ENCODE assay signal across 8 cellular contexts in the genomic region with DNA sequence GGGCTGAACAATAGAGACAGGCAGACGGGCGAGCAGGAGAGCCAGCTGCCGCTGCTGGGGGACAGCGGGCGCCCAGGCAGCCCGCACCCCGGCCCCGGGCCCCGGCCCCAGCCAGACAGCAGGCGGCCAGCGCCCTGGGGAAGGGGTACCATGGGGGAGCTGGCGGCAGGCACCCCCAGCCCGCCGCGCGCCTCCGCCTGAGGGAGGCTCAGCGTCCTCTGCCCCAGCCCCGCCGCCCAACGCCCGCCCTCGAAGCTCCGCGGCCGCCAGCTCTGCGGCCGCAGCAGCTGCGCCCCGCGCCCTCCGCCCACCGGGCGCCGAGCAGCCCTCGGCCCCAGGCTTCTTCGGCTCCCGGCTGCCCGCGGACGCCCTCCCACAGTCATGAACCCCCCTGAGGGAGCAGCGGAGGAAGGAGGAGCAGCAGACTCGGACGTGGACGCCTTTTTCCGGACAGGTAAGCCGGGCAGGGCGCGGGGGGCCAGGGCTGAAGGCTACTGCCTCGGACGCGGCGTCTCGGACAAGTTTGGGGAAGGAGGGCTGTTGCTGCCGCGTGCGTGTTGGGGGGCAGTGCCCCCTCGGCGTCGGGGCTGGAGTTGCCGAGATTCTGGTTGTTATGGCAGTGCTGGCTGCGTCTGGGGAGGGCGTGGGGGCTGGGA. TPM values are rescaled to one million over a fixed set of nuclear protein-coding genes. Genes with fewer than 3 reads are reported as not detected.
DNase-seq lines count a peak whose midpoint lies in the region; ATAC-seq and TF ChIP-seq lines count a peak whose summit lies in the region.

A gene (plus strand): TSS at position 10 of the 656 bp plus-strand sequence.

- H3K27ac Mint-ChIP-seq in activated CD8-positive, alpha-beta T cell treated with anti-CD3 and anti-CD28 coated beads, Interleukin-2, amount 10 ng/mL, durations not matched to agents 7 days and 5 days, result no peak within 1 kb of the TSS

- peak within 1 kb of the TSS; percentile 55 to 92 for H3K4me3 ChIP-seq in gastroesophageal sphincter

- peak; percentile 22 to 26 for TF ChIP-seq POLR2A in gastroesophageal sphincter (IDR thresholded peaks at IDR 0.05)
- no peak for TF ChIP-seq POLR2A in erythroblast (IDR thresholded peaks at IDR 0.05; ENCODE audit: low read length)

- H3K36me3 ChIP-seq in gastroesophageal sphincter, result no peaks in the 10 kb centered on the region

- peaks cover 16% of the 10 kb centered on the region for H3K27me3 ChIP-seq in gastroesophageal sphincter

- TF ChIP-seq CTCF in gastroesophageal sphincter (IDR thresholded peaks at IDR 0.05) (peak in 1 of 4 experiments; percentile 5), GM13976 (IDR thresholded peaks at IDR 0.05; ENCODE audit: borderline replicate concordance, control extremely low read depth, extremely low read depth, insufficient read depth, missing control alignments) (no peak)

- WGBS in gastroesophageal sphincter (ENCODE audit: low coverage in 1 of 2), 2 donors, result 0% methylated on average over 6 to 16 of the region's 63 CpGs

- in situ Hi-C loops in GM13976 (cut with MboI; ENCODE audit: low sequenced_read_pairs, unreplicated experiment), result no loop called here

- H3K4me1 Mint-ChIP-seq in activated CD8-positive, alpha-beta T cell treated with anti-CD3 and anti-CD28 coated beads, Interleukin-2, amount 10 ng/mL, durations not matched to agents 7 days and 5 days (ENCODE audit: low read depth), result peaks cover 12% of the 10 kb centered on the region

- no peak for DNase-seq in activated CD8-positive, alpha-beta T cell treated with anti-CD3 and anti-CD28 coated beads, Interleukin-2, amount 10 ng/mL, durations not matched to agents 7 days and 5 days
- no peak for DNase-seq in occipital lobe (lab: John Stamatoyannopoulos, UW)
- DNase-seq in NOMO-1 treated with dmso at 0.1 percent for 144 hours (lab: John Stamatoyannopoulos, UW; ENCODE audit: unreplicated experiment), result no peak
- DNase-seq in erythroblast (lab: John Stamatoyannopoulos, UW), result no peak
- DNase-seq in GM13976 (ENCODE audit: low spot score), result no peak

- no peaks in the 10 kb centered on the region for H3K36me3 Mint-ChIP-seq in activated CD8-positive, alpha-beta T cell treated with anti-CD3 and anti-CD28 coated beads, Interleukin-2, amount 10 ng/mL, durations not matched to agents 7 days and 5 days (ENCODE audit: low read depth)

- POLR2A ChIA-PET in activated CD8-positive, alpha-beta T cell treated with anti-CD3 and anti-CD28 coated beads, Interleukin-2, amount 10 ng/mL, durations not matched to agents 7 days and 5 days (lab: Charles Lee), result no interaction called here

- no peak for TF ChIP-seq EP300 in gastroesophageal sphincter (IDR thresholded peaks at IDR 0.05)

- CTCF ChIA-PET in activated CD8-positive, alpha-beta T cell treated with anti-CD3 and anti-CD28 coated beads, Interleukin-2, amount 10 ng/mL, durations not matched to agents 7 days and 5 days (lab: Charles Lee), result interaction anchor here (0.6 to 1.8 kb wide), 20 partner anchors 8 to 465 kb away, joined by 3 to 9 read pairs (median 4); a partner anchor contains a TSS

- no peaks in the 10 kb centered on the region for H3K9me3 Mint-ChIP-seq in activated CD8-positive, alpha-beta T cell treated with anti-CD3 and anti-CD28 coated beads, Interleukin-2, amount 10 ng/mL, durations not matched to agents 7 days and 5 days (ENCODE audit: insufficient read depth)

- no peaks in the 10 kb centered on the region for H3K9me3 ChIP-seq in gastroesophageal sphincter

- peaks cover 50% of the 10 kb centered on the region for H3K27me3 Mint-ChIP-seq in activated CD8-positive, alpha-beta T cell treated with anti-CD3 and anti-CD28 coated beads, Interleukin-2, amount 10 ng/mL, durations not matched to agents 7 days and 5 days (ENCODE audit: low read depth)

- peak within 1 kb of the TSS; percentile 35 to 91 (median 87) for H3K27ac ChIP-seq in gastroesophageal sphincter

- H3K4me1 ChIP-seq in gastroesophageal sphincter, result peaks cover 0 to 33% (median 0%) of the 10 kb centered on the region in 3 donors

- H3K4me3 Mint-ChIP-seq in activated CD8-positive, alpha-beta T cell treated with anti-CD3 and anti-CD28 coated beads, Interleukin-2, amount 10 ng/mL, durations not matched to agents 7 days and 5 days, result peak within 1 kb of the TSS; percentile 44

- peak; percentile 34 for ATAC-seq in GM18498 (IDR thresholded peaks at IDR 0.05; ENCODE audit: unreplicated experiment)
- ATAC-seq in HG02642 (IDR thresholded peaks at IDR 0.05; ENCODE audit: poor library complexity, unreplicated experiment), result peak; percentile 22
- ATAC-seq in activated CD8-positive, alpha-beta T cell treated with anti-CD3 and anti-CD28 coated beads, Interleukin-2, amount 10 ng/mL, durations not matched to agents 7 days and 5 days, result peak; percentile 57
- peak; percentile 29 for ATAC-seq in gastroesophageal sphincter

RNA-seq across cellular contexts. Expression of the gene that starts here (rescaled TPM):
- total RNA-seq in activated CD8-positive, alpha-beta T cell treated with anti-CD3 and anti-CD28 coated beads, Interleukin-2, amount 10 ng/mL, durations not matched to agents 7 days and 5 days, result 1 to 10 TPM; 1.2 to 1.3 TPM
- total RNA-seq in gastroesophageal sphincter, result 10 to 100 TPM; 31.2 to 65.2 (median 63.8) TPM
- 170 TPM for total RNA-seq in occipital lobe

Comparison
In these comparisons a context has a peak if more than half of its experiments do, and no peak if none do; other contexts are left out.
1. RNA of the gene that starts here (total RNA-seq): 170 TPM in occipital lobe (single experiment) and 31.2 to 65.2 TPM in gastroesophageal sphincter; 1.2 to 1.3 TPM in activated CD8-positive, alpha-beta T cell treated with anti-CD3 and anti-CD28 coated beads, Interleukin-2, amount 10 ng/mL, durations not matched to agents 7 days and 5 days; every median in the first group is over 10 times any median in the second.
2. Peak in every context shown above with its lines, with median percentiles within 50 percentile points of each other: ATAC-seq.